Comparison of ENCODE assay signal across 14 cellular contexts in the genomic region with DNA sequence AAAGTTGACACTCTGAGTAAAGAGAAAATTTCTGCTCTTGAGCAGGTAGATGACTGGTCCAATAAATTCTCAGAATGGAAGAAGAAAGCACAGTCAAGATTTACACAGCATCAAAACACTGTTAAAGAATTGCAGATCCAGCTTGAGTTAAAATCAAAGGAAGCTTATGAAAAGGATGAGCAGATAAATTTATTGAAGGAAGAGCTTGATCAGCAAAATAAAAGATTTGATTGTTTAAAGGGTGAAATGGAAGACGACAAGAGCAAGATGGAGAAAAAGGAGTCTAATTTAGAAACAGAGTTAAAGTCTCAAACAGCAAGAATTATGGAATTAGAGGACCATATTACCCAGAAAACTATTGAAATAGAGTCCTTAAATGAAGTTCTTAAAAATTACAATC.
"Had no signal": no experiment of that assay in that cellular context is flagged by ENCODE, and none has a peak within 500 bp of the region (broad histone marks: within the 10 kb centered on the region; RNA-seq: fewer than 3 reads in every experiment).

No MANE protein-coding gene starts in this region.

- H3K9me3 Mint-ChIP-seq: activated B cell treated with CpG ODN at 0.5 μM for 24 hours; activated CD4-positive, alpha-beta T cell treated with anti-CD3 and anti-CD28 coated beads, Interleukin-2, amount 10 ng/mL, durations not matched to agents 24 days and 14 days; activated T-helper 1 cell treated with anti-CD3 and anti-CD28 coated beads, Interleukin-12 subunit alpha, Interleukin-12 subunit beta, Interleukin-2, Interleukin-4 antibody, amounts not matched to agents 30 ng/mL and 10 ng/mL and 1 ng/mL, durations not matched to agents 14 hours and 24 hours and 36 hours; naive thymus-derived CD8-positive, alpha-beta T cell had no signal

- H3K4me3 ChIP-seq: cardiac muscle cell, esophagus squamous epithelium, hepatocyte, right atrium auricular region, tibial artery had no signal

- H3K27ac Mint-ChIP-seq: activated B cell treated with CpG ODN at 0.5 μM for 24 hours; activated CD4-positive, alpha-beta T cell treated with anti-CD3 and anti-CD28 coated beads, Interleukin-2, amount 10 ng/mL, durations not matched to agents 24 days and 14 days; activated T-helper 1 cell treated with anti-CD3 and anti-CD28 coated beads, Interleukin-12 subunit alpha, Interleukin-12 subunit beta, Interleukin-2, Interleukin-4 antibody, amounts not matched to agents 30 ng/mL and 10 ng/mL and 1 ng/mL, durations not matched to agents 14 hours and 24 hours and 36 hours; progenitor cell of endocrine pancreas had no signal

- H3K4me1 Mint-ChIP-seq: activated B cell treated with CpG ODN at 0.5 μM for 24 hours had no signal

- H3K27me3 Mint-ChIP-seq: activated B cell treated with CpG ODN at 0.5 μM for 24 hours; activated CD4-positive, alpha-beta T cell treated with anti-CD3 and anti-CD28 coated beads, Interleukin-2, amount 10 ng/mL, durations not matched to agents 24 days and 14 days; naive thymus-derived CD8-positive, alpha-beta T cell; progenitor cell of endocrine pancreas had no signal

- DNase-seq: activated B cell treated with CpG ODN at 0.5 μM for 24 hours; activated CD8-positive, alpha-beta memory T cell treated with anti-CD3 and anti-CD28 coated beads, Interleukin-2, amount 50 U/mL, for 48 hours; activated naive CD4-positive, alpha-beta T cell; esophagus squamous epithelium; kidney; mesenchymal stem cell; naive thymus-derived CD8-positive, alpha-beta T cell; tibial artery had no signal

- H3K4me3 Mint-ChIP-seq: activated B cell treated with CpG ODN at 0.5 μM for 24 hours; activated CD4-positive, alpha-beta T cell treated with anti-CD3 and anti-CD28 coated beads, Interleukin-2, amount 10 ng/mL, durations not matched to agents 24 days and 14 days; activated T-helper 1 cell treated with anti-CD3 and anti-CD28 coated beads, Interleukin-12 subunit alpha, Interleukin-12 subunit beta, Interleukin-2, Interleukin-4 antibody, amounts not matched to agents 30 ng/mL and 10 ng/mL and 1 ng/mL, durations not matched to agents 14 hours and 24 hours and 36 hours; naive thymus-derived CD8-positive, alpha-beta T cell had no signal

- H3K9me3 ChIP-seq: esophagus squamous epithelium, right atrium auricular region, tibial artery had no signal

- H3K27me3 ChIP-seq: cardiac muscle cell, esophagus squamous epithelium, hepatocyte, right atrium auricular region, tibial artery had no signal

- H3K27ac ChIP-seq: cardiac muscle cell, esophagus squamous epithelium, hepatocyte, right atrium auricular region, tibial artery had no signal

- ATAC-seq: naive thymus-derived CD8-positive, alpha-beta T cell had no signal
